Comparison of ENCODE assay signal across 1 cellular context in the genomic region with DNA sequence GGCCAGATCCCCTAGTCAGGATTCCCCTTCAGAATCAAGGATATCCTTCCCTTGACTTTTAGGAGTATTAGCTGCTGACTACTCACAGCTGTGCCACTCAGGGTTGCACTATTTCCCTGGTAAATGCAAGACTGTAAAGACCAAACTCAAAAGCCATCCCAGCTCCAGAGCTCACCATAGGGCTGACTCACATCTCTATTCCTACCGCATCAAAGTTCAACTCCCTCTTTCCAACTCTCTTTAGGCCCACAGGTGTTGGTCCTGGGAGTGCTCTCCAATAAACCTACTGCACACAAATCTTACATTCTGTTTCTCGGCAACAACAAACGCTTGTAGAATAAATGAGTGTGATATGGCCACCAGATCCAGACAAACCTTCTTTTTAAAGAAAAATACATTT.
TF ChIP-seq lines count a peak whose summit lies in the region.

No MANE protein-coding gene starts in this region.

TF ChIP-seq in GM23338, 12 proteins besides CTCF, POLR2A, EP300 and RAD21 (continued from another document):
- TF ChIP-seq ZNF462 (CRISPR knock-in tag; IDR thresholded peaks at IDR 0.05) (no peak), EZH2phosphoT487 (IDR thresholded peaks at IDR 0.05; ENCODE audit: unreplicated experiment) (no peak), ZNF331 (CRISPR knock-in tag; IDR thresholded peaks at IDR 0.05; ENCODE audit: low read depth) (no peak), STAT1 (IDR thresholded peaks at IDR 0.05; ENCODE audit: unreplicated experiment) (no peak), EZH2 (IDR thresholded peaks at IDR 0.05; ENCODE audit: low read depth, unreplicated experiment) (no peak), ZNF114 (CRISPR knock-in tag; IDR thresholded peaks at IDR 0.05) (no peak), JUNB (IDR thresholded peaks at IDR 0.05; ENCODE audit: unreplicated experiment) (no peak), NANOG (IDR thresholded peaks at IDR 0.05; ENCODE audit: borderline replicate concordance) (no peak)
